11 cellular contexts compared by ENCODE assay signal in the genomic region with DNA sequence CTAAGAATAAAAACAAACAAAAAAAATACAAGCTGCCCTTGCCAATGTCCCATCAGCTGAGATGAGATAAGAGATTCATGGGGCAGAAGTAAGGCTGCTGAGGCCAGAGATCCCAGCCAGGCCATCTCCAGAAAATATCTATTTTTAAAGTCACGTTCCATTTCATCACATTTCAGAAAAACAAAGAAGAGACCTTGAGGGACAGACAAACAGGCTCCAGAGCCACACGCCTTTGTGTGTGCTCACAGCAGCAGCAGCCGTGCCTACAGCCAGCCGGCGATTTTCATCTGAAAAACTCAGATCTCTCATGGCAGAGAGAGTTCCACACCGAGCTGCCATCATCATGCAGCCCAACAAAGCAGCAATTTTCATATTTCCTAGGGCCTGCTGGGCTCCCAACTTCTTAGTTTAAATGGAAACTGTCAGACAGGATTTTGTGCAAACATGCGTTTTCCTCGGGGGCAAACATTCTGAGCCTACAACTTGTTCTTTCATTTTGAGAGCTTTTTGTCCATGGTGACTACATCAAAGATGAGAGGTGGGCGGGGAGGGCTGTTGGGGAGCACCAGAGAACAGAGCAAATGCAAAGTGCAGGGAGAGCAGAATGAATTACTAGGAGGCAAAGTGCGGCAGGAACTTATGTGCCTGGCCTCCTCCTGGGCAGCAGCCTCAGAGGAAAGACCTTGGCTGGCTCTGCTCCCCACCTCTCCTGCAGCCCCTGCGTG. TPM values are rescaled to one million over a fixed set of nuclear protein-coding genes. Genes with fewer than 3 reads are reported as not detected.
DNase-seq lines count a peak whose midpoint lies in the region; ATAC-seq and TF ChIP-seq lines count a peak whose summit lies in the region.
"Had no signal": no experiment of that assay in that cellular context is flagged by ENCODE, and none has a peak within 500 bp of the region (broad histone marks: within the 10 kb centered on the region; RNA-seq: fewer than 3 reads in every experiment).

No MANE protein-coding gene starts in this region.

- no peak overlapping the region for H3K4me3 Mint-ChIP-seq in activated naive CD8-positive, alpha-beta T cell treated with anti-CD3 and anti-CD28 coated beads for 36 hours

- H3K23ac ChIP-seq in mesenchymal stem cell (ENCODE audit: low read length in 2 of 2) = peak overlapping the region in 1 of 2 experiments; percentile 15

- H3K9ac ChIP-seq in endocrine pancreas (ENCODE audit: control insufficient read depth, insufficient read depth, low read length) (no peak overlapping the region), mesenchymal stem cell (ENCODE audit: low read length) (peak overlapping the region; percentile 76)

- intact Hi-C loops in testis (cut with DNase I; ENCODE audit: low total_unique reads) = no loop called here

- 79% methylated on average over 11 of the region's 11 CpGs for WGBS in mesenchymal stem cell
- WGBS in testis, 2 donors = 30 to 35% methylated on average over 11 of the region's 11 CpGs

- peaks cover 45% of the 10 kb centered on the region for H3K79me1 ChIP-seq in mesenchymal stem cell (replicated peaks; ENCODE audit: low read length, poor library complexity, severe bottlenecking)

- H3K9me3 ChIP-seq in endocrine pancreas (ENCODE audit: control insufficient read depth, low read length) (no peaks in the 10 kb centered on the region), mesenchymal stem cell (ENCODE audit: control insufficient read depth, low read length) (no peaks in the 10 kb centered on the region), testis (no peaks in the 10 kb centered on the region)
- H3K9me3 ChIP-seq: heart left ventricle had no signal

- no peaks in the 10 kb centered on the region for H3K4me1 ChIP-seq in endocrine pancreas (ENCODE audit: control insufficient read depth, insufficient read depth, low read length)
- H3K4me1 ChIP-seq in mesenchymal stem cell (ENCODE audit: control insufficient read depth, insufficient read depth, low read depth, low read length) = peaks cover 21% of the 10 kb centered on the region
- H3K4me1 ChIP-seq in testis = peaks cover 29% of the 10 kb centered on the region

- TF ChIP-seq CTCF in testis (IDR thresholded peaks at IDR 0.05) = no peak

- no peaks in the 10 kb centered on the region for H3K4me1 Mint-ChIP-seq in activated naive CD8-positive, alpha-beta T cell treated with anti-CD3 and anti-CD28 coated beads for 36 hours

- H3K18ac ChIP-seq in mesenchymal stem cell (ENCODE audit: low read depth in 1 of 2, low read length in 2 of 2) = peak overlapping the region in 1 of 2 experiments; percentile 69

- no peak overlapping the region for H3K14ac ChIP-seq in mesenchymal stem cell (ENCODE audit: low read length in 2 of 2)

- H3K36me3 ChIP-seq in endocrine pancreas (ENCODE audit: control insufficient read depth, insufficient read depth, low read length) (no peaks in the 10 kb centered on the region), mesenchymal stem cell (ENCODE audit: control insufficient read depth in 1 of 2, insufficient read depth in 2 of 2, low read depth in 1 of 2, low read length in 2 of 2) (no peaks in the 10 kb centered on the region), testis (ENCODE audit: low read depth, missing control alignments) (no peaks in the 10 kb centered on the region)
- H3K36me3 ChIP-seq: heart left ventricle had no signal

- H2BK12ac ChIP-seq in mesenchymal stem cell (ENCODE audit: low read length in 2 of 2) = no peak overlapping the region

- no peak overlapping the region for H2BK5ac ChIP-seq in mesenchymal stem cell (ENCODE audit: low read depth, low read length, poor library complexity, severe bottlenecking)

- H2AK5ac ChIP-seq in mesenchymal stem cell (ENCODE audit: low read length, severe bottlenecking) = no peak overlapping the region

- no peak overlapping the region for H2AFZ ChIP-seq in mesenchymal stem cell (ENCODE audit: low read depth, low read length)

- no peak overlapping the region for H4K8ac ChIP-seq in mesenchymal stem cell (ENCODE audit: low read length)

- DNase-seq in NCI-H526 (lab: John Stamatoyannopoulos, UW) = peak; percentile 12 to 52
- DNase-seq in mesenchymal stem cell = no peak
- DNase-seq in testis = peak; percentile 63
- DNase-seq in activated naive CD4-positive, alpha-beta T cell treated with anti-CD3 and anti-CD28 coated beads, Interleukin-2, amount 50 U/mL, for 72 hours (ENCODE audit: low spot score in 2 of 2) = no peak
- no peak for DNase-seq in RPMI8226
- no peak for DNase-seq in SIG-M5 treated with dmso at 0.1 percent for 504 hours (lab: John Stamatoyannopoulos, UW; ENCODE audit: unreplicated experiment)
- DNase-seq in activated naive CD8-positive, alpha-beta T cell treated with anti-CD3 and anti-CD28 coated beads for 36 hours = no peak
- DNase-seq: heart left ventricle, KG1, SIG-M5 had no signal

- H4K91ac ChIP-seq in mesenchymal stem cell (ENCODE audit: low read length) = no peak overlapping the region

- H2BK120ac ChIP-seq in mesenchymal stem cell (ENCODE audit: low read depth, low read length) = no peak overlapping the region

- no peaks in the 10 kb centered on the region for H3K9me3 Mint-ChIP-seq in activated naive CD4-positive, alpha-beta T cell treated with anti-CD3 and anti-CD28 coated beads, Interleukin-2, amount 50 U/mL, for 72 hours
- no peaks in the 10 kb centered on the region for H3K9me3 Mint-ChIP-seq in activated naive CD8-positive, alpha-beta T cell treated with anti-CD3 and anti-CD28 coated beads for 36 hours

- ATAC-seq in activated naive CD4-positive, alpha-beta T cell treated with anti-CD3 and anti-CD28 coated beads, Interleukin-2, amount 50 U/mL, for 72 hours = no peak

- H3K4me3 ChIP-seq in endocrine pancreas (ENCODE audit: control insufficient read depth, insufficient read depth, low read length) = peak overlapping the region; percentile 3
- H3K4me3 ChIP-seq in mesenchymal stem cell (ENCODE audit: insufficient read depth in 1 of 2, low read depth in 1 of 2, low read length in 2 of 2) = peak overlapping the region in 1 of 2 experiments; percentile 71
- no peak overlapping the region for H3K4me3 ChIP-seq in testis

- H3K36me3 Mint-ChIP-seq in activated naive CD4-positive, alpha-beta T cell treated with anti-CD3 and anti-CD28 coated beads, Interleukin-2, amount 50 U/mL, for 72 hours = no peaks in the 10 kb centered on the region
- no peaks in the 10 kb centered on the region for H3K36me3 Mint-ChIP-seq in activated naive CD8-positive, alpha-beta T cell treated with anti-CD3 and anti-CD28 coated beads for 36 hours

- H3K4ac ChIP-seq in mesenchymal stem cell (ENCODE audit: low read depth in 1 of 2, low read length in 2 of 2) = no peak overlapping the region

- H3K4me2 ChIP-seq in mesenchymal stem cell (ENCODE audit: low read length, poor library complexity, severe bottlenecking) = no peak overlapping the region

- H3K27me3 ChIP-seq in endocrine pancreas (ENCODE audit: control insufficient read depth, insufficient read depth, low read length) = no peaks in the 10 kb centered on the region
- no peaks in the 10 kb centered on the region for H3K27me3 ChIP-seq in mesenchymal stem cell (ENCODE audit: control insufficient read depth in 1 of 2, insufficient read depth in 1 of 2, low read length in 2 of 2)
- H3K27me3 ChIP-seq in testis = no peaks in the 10 kb centered on the region
- H3K27me3 ChIP-seq: heart left ventricle had no signal

- no peak overlapping the region for H3K27ac Mint-ChIP-seq in activated naive CD4-positive, alpha-beta T cell treated with anti-CD3 and anti-CD28 coated beads, Interleukin-2, amount 50 U/mL, for 72 hours
- H3K27ac Mint-ChIP-seq in activated naive CD8-positive, alpha-beta T cell treated with anti-CD3 and anti-CD28 coated beads for 36 hours = no peak overlapping the region

- no peak overlapping the region for H3K27ac ChIP-seq in mesenchymal stem cell (ENCODE audit: low read length, poor library complexity, severe bottlenecking)
- peak overlapping the region; percentile 6 to 84 for H3K27ac ChIP-seq in testis

- no peak for TF ChIP-seq POLR2A in testis (IDR thresholded peaks at IDR 0.05)

- H2BK15ac ChIP-seq in mesenchymal stem cell (ENCODE audit: low read depth, poor library complexity, severe bottlenecking) = no peak overlapping the region

- H3K27me3 Mint-ChIP-seq in activated naive CD8-positive, alpha-beta T cell treated with anti-CD3 and anti-CD28 coated beads for 36 hours = no peaks in the 10 kb centered on the region

RNA-seq across cellular contexts. Expression of gene DLG5, which starts 38.8 kb away (rescaled TPM):
- polyA plus RNA-seq in mesenchymal stem cell (2013, experiment 1 of 2) = 35.0 TPM
- polyA plus RNA-seq in mesenchymal stem cell (2013, experiment 2 of 2) = 33.7 TPM
- 10 to 100 TPM; 50.1 to 54.8 TPM for total RNA-seq in testis
- polyA plus RNA-seq in testis (ENCODE audit: insufficient read depth, low read depth, low replicate concordance) = 26.9 TPM
- total RNA-seq in activated naive CD4-positive, alpha-beta T cell treated with anti-CD3 and anti-CD28 coated beads, Interleukin-2, amount 50 U/mL, for 72 hours = 1 to 10 TPM; 1.3 to 4.6 TPM
- 1 to 10 TPM; 1.6 to 2.1 TPM for total RNA-seq in activated naive CD8-positive, alpha-beta T cell treated with anti-CD3 and anti-CD28 coated beads for 36 hours

Comparison
In these comparisons a context has a peak if more than half of its experiments do, and no peak if none do; other contexts are left out.
1. DNase-seq: peak in NCI-H526 (2 of 2) and testis (single experiment); none in mesenchymal stem cell (single experiment), activated naive CD4-positive, alpha-beta T cell treated with anti-CD3 and anti-CD28 coated beads, Interleukin-2, amount 50 U/mL, for 72 hours (0 of 2), RPMI8226 (single experiment), SIG-M5 treated with dmso at 0.1 percent for 504 hours (single experiment) and activated naive CD8-positive, alpha-beta T cell treated with anti-CD3 and anti-CD28 coated beads for 36 hours (single experiment).
2. RNA of gene DLG5, which starts 38.8 kb away (total RNA-seq): 50.1 to 54.8 TPM in testis; 1.3 to 4.6 TPM in activated naive CD4-positive, alpha-beta T cell treated with anti-CD3 and anti-CD28 coated beads, Interleukin-2, amount 50 U/mL, for 72 hours and 1.6 to 2.1 TPM in activated naive CD8-positive, alpha-beta T cell treated with anti-CD3 and anti-CD28 coated beads for 36 hours; every median in the first group is over 4 times any median in the second.